In genomic region chr12:92062539-92063493, GRCh38 we compare ENCODE assay signal across 24 cellular contexts.
DNase-seq lines count a peak whose midpoint lies in the region; ATAC-seq, FAIRE-seq and TF ChIP-seq lines count a peak whose summit lies in the region.
"Had no signal": no experiment of that assay in that cellular context is flagged by ENCODE, and none has a peak within 500 bp of the region (broad histone marks: within the 10 kb centered on the region; RNA-seq: fewer than 3 reads in every experiment).

No MANE protein-coding gene starts in this region.

- DNase-seq in GM12891 (ENCODE audit: insufficient read length, low spot score) = no peak
- peak in 1 of 2 experiments; percentile 62 for DNase-seq in SJSA1 (ENCODE audit: low read depth in 1 of 2, low spot score in 2 of 2)
- no peak for DNase-seq in HepG2 (ENCODE audit: low spot score)
- no peak for DNase-seq in NCI-H1092 treated with DMSO at 0.1 percent for 48 hours (lab: John Stamatoyannopoulos, UW)
- DNase-seq in OCI-M1 (lab: John Stamatoyannopoulos, UW) = no peak
- no peak for DNase-seq in anterior cingulate cortex (lab: John Stamatoyannopoulos, UW)
- DNase-seq: activated CD4-positive, alpha-beta T cell treated with anti-CD3 and anti-CD28 coated beads, Interleukin-2, amount 10 ng/mL, durations not matched to agents 24 days and 14 days; activated CD8-positive, alpha-beta memory T cell treated with anti-CD3 and anti-CD28 coated beads, Interleukin-2, amount 50 U/mL, for 4 hours; activated gamma-delta T cell treated with Interleukin-2 at 50 U/mL for 16 hours; COR-L47; cortex of kidney; heart right ventricle; immature natural killer cell; NCI-H1105; NCI-H526 treated with DMSO at 0.1 percent for 48 hours; Peyer's patch; SW 1271 had no signal

- TF ChIP-seq POLR2A in GM12891 (IDR thresholded peaks at IDR 0.05; ENCODE audit: low read depth, low read length) (no peak), HepG2 (IDR thresholded peaks at IDR 0.05; ENCODE audit: insufficient read depth in 1 of 2, low read depth in 2 of 2, low read length in 2 of 2) (no peak)

- TF ChIP-seq RAD21 in HepG2 (CRISPR knock-in tag; IDR thresholded peaks at IDR 0.05) = no peak

- peak overlapping the region; percentile 72 for H3K27ac ChIP-seq in 22Rv1
- peak overlapping the region; percentile 65 for H3K27ac ChIP-seq in SJSA1
- H3K27ac ChIP-seq in HepG2 (ENCODE audit: extremely low read length, insufficient read depth, low read length) = no peak overlapping the region
- H3K27ac ChIP-seq: GM23248, heart right ventricle, Peyer's patch, right atrium auricular region, thoracic aorta had no signal

- H2AFZ ChIP-seq in HepG2 (ENCODE audit: low read length) = no peak overlapping the region
- H2AFZ ChIP-seq: GM23248 had no signal

- no peaks in the 10 kb centered on the region for H4K20me1 ChIP-seq in HepG2 (ENCODE audit: insufficient read depth, low read length)

- H3K36me3 ChIP-seq in SJSA1 = no peaks in the 10 kb centered on the region
- H3K36me3 ChIP-seq in HepG2 (replicated peaks in 1 of 2; ENCODE audit: control insufficient read depth in 1 of 2, insufficient read depth in 2 of 2, low read length in 2 of 2) = no peaks in the 10 kb centered on the region
- H3K36me3 ChIP-seq: heart right ventricle, Peyer's patch, right atrium auricular region, thoracic aorta had no signal

- ATAC-seq in HepG2 (peak; percentile 17; the same call in 1 of the 3 replicates), HG02588 (IDR thresholded peaks at IDR 0.05; ENCODE audit: unreplicated experiment) (no peak)
- ATAC-seq: heart right ventricle had no signal

- H3K9me3 ChIP-seq in SJSA1 (replicated peaks) = no peaks in the 10 kb centered on the region
- no peaks in the 10 kb centered on the region for H3K9me3 ChIP-seq in HepG2 (ENCODE audit: low read length)
- H3K9me3 ChIP-seq: Peyer's patch, right atrium auricular region, thoracic aorta had no signal

- H3K4me2 ChIP-seq in HepG2 (ENCODE audit: low read depth, low read length) = peak overlapping the region; percentile 6; the same call in 1 of the 2 replicates

- H3K27me3 ChIP-seq in SJSA1 (replicated peaks) (no peaks in the 10 kb centered on the region), HepG2 (ENCODE audit: control insufficient read depth in 1 of 2, insufficient read depth in 2 of 2, low read length in 2 of 2) (no peaks in the 10 kb centered on the region)
- H3K27me3 ChIP-seq: heart right ventricle, Peyer's patch, right atrium auricular region had no signal

- H3K79me2 ChIP-seq in HepG2 (ENCODE audit: insufficient read depth, low read length) = no peaks in the 10 kb centered on the region

- H3K4me1 ChIP-seq in SJSA1 (replicated peaks) (peaks cover 56% of the 10 kb centered on the region), HepG2 (ENCODE audit: insufficient read depth, low read length) (peaks cover 42% of the 10 kb centered on the region)

- 27% methylated on average over 6 of the region's 6 CpGs for WGBS in HepG2 (ENCODE audit: low lambda C conversion rate)

- CTCF ChIA-PET in HepG2 (lab: Yijun Ruan, JAX; ENCODE audit: low intra/inter-chr PET ratio, low total read pairs) = no interaction called here

- H3K9ac ChIP-seq in HepG2 (ENCODE audit: insufficient read depth, low read depth, low read length) = no peak overlapping the region
- H3K9ac ChIP-seq: GM23248 had no signal

- H3K4me3 ChIP-seq in SJSA1 (no peak overlapping the region), HepG2 (replicated peaks in 1 of 3; ENCODE audit: insufficient read depth in 1 of 3, low read depth in 2 of 3, low read length in 3 of 3) (no peak overlapping the region)
- H3K4me3 ChIP-seq: GM23248, heart right ventricle, Peyer's patch, right atrium auricular region, thoracic aorta had no signal

- in situ Hi-C loops in HepG2 (cut with HindIII; ENCODE audit: extremely low pct_ligation_motif_present, low pct_unique_long_range_greater_than_20kb) = no loop called here

- TF ChIP-seq EP300 in HepG2 (IDR thresholded peaks at IDR 0.05; ENCODE audit: low read depth in 2 of 2, low read length in 2 of 2) (no peak), HepG2 (CRISPR knock-in tag; IDR thresholded peaks at IDR 0.05; ENCODE audit: borderline replicate concordance) (no peak)

- intact Hi-C loops in HepG2 (cut with micrococcal nuclease; ENCODE audit: unreplicated experiment) = no loop called here

- POLR2A ChIA-PET in HepG2 (lab: Yijun Ruan, JAX) = interaction anchor here (1.2 to 4.9 kb wide), 2 partner anchors 79 to 82 kb away, joined by 3 to 36 read pairs; partner anchors contain the start of gene BTG1

- TF ChIP-seq CTCF in 22Rv1 (IDR thresholded peaks at IDR 0.05) = no peak
- TF ChIP-seq CTCF in HepG2 (CRISPR knock-in tag; IDR thresholded peaks at IDR 0.05) = no peak

- BruUV-seq in HepG2 (replicated peaks; lab: Mats Ljungman, UMichigan) = no TSS peak

- FAIRE-seq in GM12891 (lab: Jason Lieb, UNC) = no peak
- FAIRE-seq in HepG2 (lab: Jason Lieb, UNC) = no peak
- FAIRE-seq: HTR-8/SVneo, TTC549 had no signal

TF ChIP-seq in GM12891, 5 proteins besides CTCF, POLR2A, EP300 and RAD21:
- peak; percentile 74 for TF ChIP-seq SPI1 (IDR thresholded peaks at IDR 0.05; ENCODE audit: low read depth, low read length)
- TF ChIP-seq PAX5 (IDR thresholded peaks at IDR 0.05; ENCODE audit: insufficient read depth, low read length, severe bottlenecking) = no peak

TF ChIP-seq in HepG2, 621 proteins besides CTCF, POLR2A, EP300 and RAD21 (continues in another document):
- TF ChIP-seq CEBPG (CRISPR knock-in tag; IDR thresholded peaks at IDR 0.05) (peak; percentile 31), ZNF703 (CRISPR knock-in tag; IDR thresholded peaks at IDR 0.05; ENCODE audit: borderline replicate concordance) (no peak), ZNF124 (CRISPR knock-in tag; IDR thresholded peaks at IDR 0.05) (peak; percentile 50; the same call in 1 of the 2 replicates), NCOA2 (CRISPR knock-in tag; IDR thresholded peaks at IDR 0.05) (no peak), ZNF747 (CRISPR knock-in tag; IDR thresholded peaks at IDR 0.05; ENCODE audit: borderline replicate concordance) (no peak), ZHX2 (IDR thresholded peaks at IDR 0.05; ENCODE audit: low read depth) (no peak), ZHX2 (CRISPR knock-in tag; IDR thresholded peaks at IDR 0.05; ENCODE audit: borderline replicate concordance) (no peak), KDM1A (CRISPR knock-in tag; IDR thresholded peaks at IDR 0.05) (no peak), RBM22 (optimal IDR thresholded peaks at IDR 0.05; ENCODE audit: low read length) (no peak), GPBP1L1 (CRISPR knock-in tag; IDR thresholded peaks at IDR 0.05) (no peak), NFYB (CRISPR knock-in tag; IDR thresholded peaks at IDR 0.05) (no peak)
- TF ChIP-seq, protein P1, sequence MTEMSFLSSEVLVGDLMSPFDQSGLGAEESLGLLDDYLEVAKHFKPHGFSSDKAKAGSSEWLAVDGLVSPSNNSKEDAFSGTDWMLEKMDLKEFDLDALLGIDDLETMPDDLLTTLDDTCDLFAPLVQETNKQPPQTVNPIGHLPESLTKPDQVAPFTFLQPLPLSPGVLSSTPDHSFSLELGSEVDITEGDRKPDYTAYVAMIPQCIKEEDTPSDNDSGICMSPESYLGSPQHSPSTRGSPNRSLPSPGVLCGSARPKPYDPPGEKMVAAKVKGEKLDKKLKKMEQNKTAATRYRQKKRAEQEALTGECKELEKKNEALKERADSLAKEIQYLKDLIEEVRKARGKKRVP (CRISPR knock-in tag; IDR thresholded peaks at IDR 0.05) = peak in 1 of 2 experiments; percentile 89; a peak in 2 of 4 replicates
